ENCODE assay signal across 31 cellular contexts in genomic region chr22:22897036-22897435, GRCh38. TPM values are rescaled to one million over a fixed set of nuclear protein-coding genes. Genes with fewer than 3 reads are reported as not detected.
DNase-seq lines count a peak whose midpoint lies in the region; ATAC-seq, FAIRE-seq and TF ChIP-seq lines count a peak whose summit lies in the region.
"Had no signal": no experiment of that assay in that cellular context is flagged by ENCODE, and none has a peak within 500 bp of the region (broad histone marks: within the 10 kb centered on the region; RNA-seq: fewer than 3 reads in every experiment).

No MANE protein-coding gene starts in this region.

- H3K27me3 ChIP-seq in right cardiac atrium (ENCODE audit: control insufficient read depth, insufficient read depth) (no peaks in the 10 kb centered on the region), tibial artery (peaks cover 0 to 37% of the 10 kb centered on the region in 2 donors), tibial nerve (peaks cover 0 to 4% of the 10 kb centered on the region in 2 donors), pancreas (no peaks in the 10 kb centered on the region)
- H3K27me3 ChIP-seq: ovary, SJSA1, thyroid gland had no signal

- H3K4me2 ChIP-seq in OCI-LY7 (ENCODE audit: low read length): peak overlapping the region; percentile 77; the same call in 1 of the 2 replicates

- POLR2A ChIA-PET in OCI-LY7 (lab: Charles Lee): interaction anchor here (1.3 to 8.1 kb wide), 3 partner anchors 34 to 42 kb away, joined by 4 to 93 read pairs (median 9); no protein-coding TSS in a partner anchor

- peak overlapping the region; percentile 10 to 100 (median 89) for H3K4me3 Mint-ChIP-seq in naive B cell
- H3K4me3 Mint-ChIP-seq: activated naive CD4-positive, alpha-beta T cell treated with anti-CD3 and anti-CD28 coated beads, Interleukin-2, amount 50 U/mL, for 24 hours; activated T-helper 1 cell treated with anti-CD3 and anti-CD28 coated beads, Interleukin-12 subunit alpha, Interleukin-12 subunit beta, Interleukin-2, Interleukin-4 antibody, amounts not matched to agents 30 ng/mL and 10 ng/mL and 1 ng/mL, durations not matched to agents 14 hours and 24 hours and 36 hours; mesothelial cell of epicardium; nephron; T-cell had no signal

- no peaks in the 10 kb centered on the region for H3K27me3 Mint-ChIP-seq in naive B cell

- no peak for TF ChIP-seq CTCF in OCI-LY7 (conservative IDR thresholded peaks at IDR 0.05; ENCODE audit: low read length)
- no peak for TF ChIP-seq CTCF in tibial artery (IDR thresholded peaks at IDR 0.05)
- TF ChIP-seq CTCF in tibial nerve (IDR thresholded peaks at IDR 0.05): no peak
- no peak for TF ChIP-seq CTCF in pancreas (IDR thresholded peaks at IDR 0.05)

- peak overlapping the region in 4 of 6 donors; percentile 71 to 89 (median 86) for H3K27ac Mint-ChIP-seq in naive B cell
- H3K27ac Mint-ChIP-seq: activated naive CD4-positive, alpha-beta T cell treated with anti-CD3 and anti-CD28 coated beads, Interleukin-2, amount 50 U/mL, for 24 hours; activated T-helper 1 cell treated with anti-CD3 and anti-CD28 coated beads, Interleukin-12 subunit alpha, Interleukin-12 subunit beta, Interleukin-2, Interleukin-4 antibody, amounts not matched to agents 30 ng/mL and 10 ng/mL and 1 ng/mL, durations not matched to agents 14 hours and 24 hours and 36 hours; mesothelial cell of epicardium; T-cell had no signal

- BruUV-seq in OCI-LY7 (replicated peaks; lab: Mats Ljungman, UMichigan): no TSS peak

- peaks cover 59% of the 10 kb centered on the region for H3K36me3 ChIP-seq in OCI-LY7 (ENCODE audit: insufficient read depth, low read length)
- H3K36me3 ChIP-seq in tibial artery: no peaks in the 10 kb centered on the region
- H3K36me3 ChIP-seq in tibial nerve: no peaks in the 10 kb centered on the region
- H3K36me3 ChIP-seq in pancreas: no peaks in the 10 kb centered on the region
- H3K36me3 ChIP-seq: esophagus squamous epithelium, ovary, SJSA1, stomach, thyroid gland, WERI-Rb-1 had no signal

- FAIRE-seq in pancreas (lab: Jason Lieb, UNC): no peak
- FAIRE-seq: kidney had no signal

- no peaks in the 10 kb centered on the region for H3K9me2 ChIP-seq in OCI-LY7 (ENCODE audit: insufficient read depth, low read length)

- peaks cover 32% of the 10 kb centered on the region for H3K79me2 ChIP-seq in OCI-LY7 (ENCODE audit: insufficient read depth, low read depth, low read length)

- H2AFZ ChIP-seq in OCI-LY7 (ENCODE audit: low read length): no peak overlapping the region

- H3K4me1 ChIP-seq in right cardiac atrium (ENCODE audit: control insufficient read depth, insufficient read depth, low read length) (no peaks in the 10 kb centered on the region), OCI-LY7 (ENCODE audit: insufficient read depth, low read length, poor library complexity, severe bottlenecking) (peaks cover 89% of the 10 kb centered on the region), tibial artery (no peaks in the 10 kb centered on the region), tibial nerve (no peaks in the 10 kb centered on the region), pancreas (no peaks in the 10 kb centered on the region)
- H3K4me1 ChIP-seq: esophagus squamous epithelium, foreskin keratinocyte, stomach, thyroid gland had no signal

- H3K36me3 Mint-ChIP-seq in naive B cell: peaks cover 23 to 36% of the 10 kb centered on the region in 2 donors
- H3K36me3 Mint-ChIP-seq: activated naive CD4-positive, alpha-beta T cell treated with anti-CD3 and anti-CD28 coated beads, Interleukin-2, amount 50 U/mL, for 24 hours; mesothelial cell of epicardium; T-cell had no signal

- H3K27ac ChIP-seq in right cardiac atrium (ENCODE audit: low read length): no peak overlapping the region
- H3K27ac ChIP-seq in OCI-LY7 (ENCODE audit: low read depth, low read length, poor library complexity, severe bottlenecking): peak overlapping the region; percentile 81
- H3K27ac ChIP-seq in tibial artery: no peak overlapping the region
- H3K27ac ChIP-seq in tibial nerve: no peak overlapping the region
- H3K27ac ChIP-seq in pancreas: no peak overlapping the region
- H3K27ac ChIP-seq: esophagus squamous epithelium, foreskin keratinocyte, ovary, SJSA1, stomach, thyroid gland, WERI-Rb-1 had no signal

- ATAC-seq in right cardiac atrium (no peak), naive B cell (ENCODE audit: low read depth in 2 of 2) (no peak), pancreas (no peak)
- ATAC-seq: foreskin keratinocyte, HCT116, T-cell had no signal

- peaks cover 76 to 90% (median 83%) of the 10 kb centered on the region in 3 donors for H3K4me1 Mint-ChIP-seq in naive B cell
- H3K4me1 Mint-ChIP-seq: activated naive CD4-positive, alpha-beta T cell treated with anti-CD3 and anti-CD28 coated beads, Interleukin-2, amount 50 U/mL, for 24 hours; T-cell had no signal

- 77% methylated on average over 3 of the region's 3 CpGs for WGBS in right cardiac atrium
- 87 to 90% methylated on average over 3 of the region's 3 CpGs for WGBS in tibial nerve, 2 donors
- 81 to 85% methylated on average over 3 of the region's 3 CpGs for WGBS in pancreas, 2 donors

- DNase-seq in cardiac septum (ENCODE audit: low spot score) (peak; percentile 46), right cardiac atrium (no peak), OCI-LY7 (ENCODE audit: low spot score) (no peak), naive B cell (no peak), tibial artery (peak; percentile 1 to 20), DMS114 treated with DMSO at 0.1 percent for 48 hours (lab: John Stamatoyannopoulos, UW; ENCODE audit: unreplicated experiment) (no peak), tibial nerve (ENCODE audit: low spot score in 2 of 2) (no peak), pancreas (no peak)
- DNase-seq: DMS53; esophagus squamous epithelium; foreskin keratinocyte; kidney; NCI-H1436 treated with DMSO at 0.1 percent for 48 hours; NCI-H2081 treated with DMSO at 0.1 percent for 48 hours; NCI-H226; NCI-H748 treated with DMSO at 0.1 percent for 48 hours; retina; stimulated activated CD4-positive, alpha-beta T cell treated with anti-CD3 and anti-CD28 coated beads, Interleukin-2, amount 100 ng/mL, for 48 hours; stomach; T-cell; thyroid gland; WERI-Rb-1 had no signal

- TF ChIP-seq POLR2A in tibial nerve (IDR thresholded peaks at IDR 0.05): no peak

- H3K9me3 ChIP-seq in right cardiac atrium (ENCODE audit: control insufficient read depth, low read length): no peaks in the 10 kb centered on the region
- H3K9me3 ChIP-seq in OCI-LY7 (ENCODE audit: low read length): no peaks in the 10 kb centered on the region
- no peaks in the 10 kb centered on the region for H3K9me3 ChIP-seq in tibial artery
- no peaks in the 10 kb centered on the region for H3K9me3 ChIP-seq in tibial nerve
- no peaks in the 10 kb centered on the region for H3K9me3 ChIP-seq in pancreas
- H3K9me3 ChIP-seq: esophagus squamous epithelium, ovary, SJSA1, stomach, thyroid gland had no signal

- H3K4me3 ChIP-seq in right cardiac atrium (ENCODE audit: low read length) (no peak overlapping the region), OCI-LY7 (ENCODE audit: low read depth, low read length, poor library complexity, severe bottlenecking) (no peak overlapping the region), tibial artery (no peak overlapping the region), tibial nerve (no peak overlapping the region), pancreas (no peak overlapping the region)
- H3K4me3 ChIP-seq: esophagus squamous epithelium, ovary, SJSA1, stomach, thyroid gland had no signal

- intact Hi-C loops in cardiac septum (cut with DNase I): no loop called here
- intact Hi-C loops in right cardiac atrium (cut with DNase I): no loop called here
- intact Hi-C loops in OCI-LY7 (cut with micrococcal nuclease; ENCODE audit: unreplicated experiment): no loop called here
- intact Hi-C loops in tibial artery (cut with DNase I; ENCODE audit: low total_unique reads): no loop called here
- intact Hi-C loops in pancreas (cut with DNase I): no loop called here

- H3K9me3 Mint-ChIP-seq in naive B cell: peaks cover 0 to 2% (median 0%) of the 10 kb centered on the region in 7 donors
- H3K9me3 Mint-ChIP-seq: activated naive CD4-positive, alpha-beta T cell treated with anti-CD3 and anti-CD28 coated beads, Interleukin-2, amount 50 U/mL, for 24 hours; activated T-helper 1 cell treated with anti-CD3 and anti-CD28 coated beads, Interleukin-12 subunit alpha, Interleukin-12 subunit beta, Interleukin-2, Interleukin-4 antibody, amounts not matched to agents 30 ng/mL and 10 ng/mL and 1 ng/mL, durations not matched to agents 14 hours and 24 hours and 36 hours; mesothelial cell of epicardium; nephron; T-cell had no signal

- H4K20me1 ChIP-seq in OCI-LY7 (ENCODE audit: insufficient read depth, low read length): no peaks in the 10 kb centered on the region

- no peak for TF ChIP-seq EP300 in tibial nerve (IDR thresholded peaks at IDR 0.05)

- CTCF ChIA-PET in OCI-LY7 (lab: Charles Lee; ENCODE audit: unreplicated experiment): interaction anchor here (0.7 to 1.1 kb wide), 3 partner anchors 13 to 39 kb away, joined by 3 to 5 read pairs (median 3); no protein-coding TSS in a partner anchor

RNA-seq across cellular contexts. Expression of gene IGLL5, which starts 9.4 kb away (rescaled TPM):
- total RNA-seq in cardiac septum (not detected), right cardiac atrium (under 1 TPM in 2 of 4 donors, not detected in 2; 0.65 to 0.97 TPM), OCI-LY7 (2022) (364 and 387 TPM in 2 replicates), tibial nerve (1 to 10 TPM in 2 of 4 donors, under 1 TPM in 1, not detected in 1; 0.66 to 2.7 (median 2.1) TPM), pancreas (10 to 100 TPM in 1 of 6 donors, 1 to 10 TPM in 1, under 1 TPM in 2, not detected in 2; 0.23 to 26.3 (median 2.3) TPM)
- polyA plus RNA-seq in right cardiac atrium (not detected), naive B cell (ENCODE audit: low read depth in 6 of 6) (100 to 1,000 TPM; 233 to 640 (median 475) TPM), pancreas (under 1 TPM in 1 of 2 donors, not detected in 1; 0.42 TPM)
- 219 TPM in 2 replicates for total RNA-seq in OCI-LY7 (2014; rRNA removed; shearing (Covaris generic))
- total RNA-seq: activated T-helper 1 cell treated with anti-CD3 and anti-CD28 coated beads, Interleukin-12 subunit alpha, Interleukin-12 subunit beta, Interleukin-2, Interleukin-4 antibody, amounts not matched to agents 30 ng/mL and 10 ng/mL and 1 ng/mL, durations not matched to agents 14 hours and 24 hours and 36 hours; foreskin keratinocyte; G401; mesothelial cell of epicardium; RPMI7951; SJSA1 had no signal
- polyA plus RNA-seq: foreskin keratinocyte had no signal

Comparison
In these comparisons a context has a peak if more than half of its experiments do, and no peak if none do; other contexts are left out.
1. DNase-seq: peak in cardiac septum (single experiment) and tibial artery (2 of 2); none in right cardiac atrium (0 of 3), OCI-LY7 (single experiment), naive B cell (single experiment), DMS114 treated with DMSO at 0.1 percent for 48 hours (single experiment), tibial nerve (0 of 2) and pancreas (0 of 6).
2. RNA of gene IGLL5, which starts 9.4 kb away (total RNA-seq): 219 to 387 TPM in OCI-LY7; 0.66 to 2.7 TPM in tibial nerve, 0.23 to 26.3 TPM in pancreas, 0.65 to 0.97 TPM in right cardiac atrium and not detected in cardiac septum (single experiment); every median in the first group is over 4 times any median in the second.